In the genomic region with DNA sequence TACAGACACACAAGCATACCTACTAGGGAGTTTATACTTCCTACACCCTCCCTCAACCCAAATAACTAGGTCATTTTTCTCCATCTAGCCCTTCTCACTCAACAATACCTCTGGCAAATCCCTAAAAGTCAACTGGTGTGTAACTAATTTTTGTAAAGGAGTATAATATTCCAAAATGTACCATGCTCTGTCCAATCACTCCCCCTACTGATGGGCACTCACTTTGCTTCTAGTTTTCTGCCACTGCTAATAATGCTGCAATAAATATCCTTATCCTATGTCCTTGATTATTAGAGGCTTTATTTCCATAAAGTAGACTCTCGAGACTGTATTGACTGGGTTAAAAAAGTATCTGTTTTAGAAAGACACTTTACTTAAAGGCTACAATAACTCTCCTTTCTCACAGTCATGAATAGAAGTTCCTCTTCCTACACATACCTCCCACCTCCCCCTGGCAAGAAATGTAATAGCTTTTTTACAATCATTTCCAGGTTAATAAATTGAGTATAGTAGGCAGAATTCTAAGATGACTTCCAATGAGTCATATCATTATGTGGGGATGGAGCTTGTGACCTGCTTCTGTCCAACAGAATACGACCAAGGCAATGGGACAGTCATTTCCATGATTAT, we compare ENCODE assay signal across 8 cellular contexts. TPM values are rescaled to one million over a fixed set of nuclear protein-coding genes. Genes with fewer than 3 reads are reported as not detected.
DNase-seq lines count a peak whose midpoint lies in the region; ATAC-seq and TF ChIP-seq lines count a peak whose summit lies in the region.
"Had no signal": no experiment of that assay in that cellular context is flagged by ENCODE, and none has a peak within 500 bp of the region (broad histone marks: within the 10 kb centered on the region; RNA-seq: fewer than 3 reads in every experiment).

No MANE protein-coding gene starts in this region.

- no peaks in the 10 kb centered on the region for H4K20me1 ChIP-seq in neural cell (ENCODE audit: insufficient read depth)

- H3K9me2 ChIP-seq in neural cell (ENCODE audit: insufficient read depth, low read length) = no peaks in the 10 kb centered on the region

- no peaks in the 10 kb centered on the region for H3K9me3 ChIP-seq in neural cell (ENCODE audit: low read length)
- H3K9me3 ChIP-seq: SJSA1 had no signal

- H3K9ac ChIP-seq in neural cell (ENCODE audit: low read length) = no peak overlapping the region

- H3K4me3 ChIP-seq in LNCaP clone FGC (ENCODE audit: low read depth, low read length) (no peak overlapping the region), neural cell (ENCODE audit: low read length) (no peak overlapping the region)
- H3K4me3 ChIP-seq: SJSA1 had no signal

- TF ChIP-seq CTCF in LNCaP clone FGC (IDR thresholded peaks at IDR 0.05; ENCODE audit: control insufficient read depth, extremely low read depth, insufficient read depth) (peak; percentile 77), neural cell (IDR thresholded peaks at IDR 0.05; ENCODE audit: poor library complexity, severe bottlenecking) (peak; percentile 91)

- peak; percentile 94 for TF ChIP-seq RAD21 in neural cell (conservative IDR thresholded peaks at IDR 0.05)

- no peak for TF ChIP-seq EP300 in neural cell (conservative IDR thresholded peaks at IDR 0.05; ENCODE audit: poor library complexity, severe bottlenecking)

- DNase-seq in G401 (ENCODE audit: low spot score) (peak; percentile 19), LNCaP clone FGC (ENCODE audit: low read depth) (no peak), cerebellum (ENCODE audit: low spot score) (peak; percentile 7), MV-4-11 (lab: John Stamatoyannopoulos, UW) (no peak), UCSD-AML1 (lab: John Stamatoyannopoulos, UW; ENCODE audit: unreplicated experiment) (no peak)

- H3K79me2 ChIP-seq in neural cell (replicated peaks; ENCODE audit: insufficient read depth, low read length) = no peaks in the 10 kb centered on the region

- no peaks in the 10 kb centered on the region for H3K36me3 ChIP-seq in neural cell (ENCODE audit: insufficient read depth, low read length)

- H3K4me2 ChIP-seq in neural cell (ENCODE audit: low read length) = no peak overlapping the region

- ATAC-seq in HG03139 (IDR thresholded peaks at IDR 0.05; ENCODE audit: unreplicated experiment) = no peak

- in situ Hi-C loops in G401 (cut with HindIII; ENCODE audit: low sequenced_read_pairs) = no loop called here

- no peak overlapping the region for H2AFZ ChIP-seq in neural cell (ENCODE audit: low read depth, low read length)

- no peaks in the 10 kb centered on the region for H3F3A ChIP-seq in neural cell (ENCODE audit: insufficient read depth, low read length, poor library complexity, severe bottlenecking)

- no peaks in the 10 kb centered on the region for H3K27me3 ChIP-seq in neural cell (ENCODE audit: insufficient read depth, low read depth, low read length)
- H3K27me3 ChIP-seq: SJSA1 had no signal

- no peak overlapping the region for H3K27ac ChIP-seq in neural cell (ENCODE audit: low read length)
- H3K27ac ChIP-seq: SJSA1 had no signal

TF ChIP-seq in neural cell, 6 proteins besides CTCF, POLR2A, EP300 and RAD21:
- TF ChIP-seq EZH2 (IDR thresholded peaks at IDR 0.05; ENCODE audit: borderline replicate concordance, insufficient read depth, low read length, poor library complexity, severe bottlenecking) (no peak), SMC3 (conservative IDR thresholded peaks at IDR 0.05; ENCODE audit: poor library complexity) (peak; percentile 92), MXI1 (conservative IDR thresholded peaks at IDR 0.05; ENCODE audit: poor library complexity, severe bottlenecking) (no peak), POLR2AphosphoS5 (IDR thresholded peaks at IDR 0.05) (no peak), TAF1 (IDR thresholded peaks at IDR 0.05; ENCODE audit: low read depth) (no peak)
- TF ChIP-seq, protein P1, sequence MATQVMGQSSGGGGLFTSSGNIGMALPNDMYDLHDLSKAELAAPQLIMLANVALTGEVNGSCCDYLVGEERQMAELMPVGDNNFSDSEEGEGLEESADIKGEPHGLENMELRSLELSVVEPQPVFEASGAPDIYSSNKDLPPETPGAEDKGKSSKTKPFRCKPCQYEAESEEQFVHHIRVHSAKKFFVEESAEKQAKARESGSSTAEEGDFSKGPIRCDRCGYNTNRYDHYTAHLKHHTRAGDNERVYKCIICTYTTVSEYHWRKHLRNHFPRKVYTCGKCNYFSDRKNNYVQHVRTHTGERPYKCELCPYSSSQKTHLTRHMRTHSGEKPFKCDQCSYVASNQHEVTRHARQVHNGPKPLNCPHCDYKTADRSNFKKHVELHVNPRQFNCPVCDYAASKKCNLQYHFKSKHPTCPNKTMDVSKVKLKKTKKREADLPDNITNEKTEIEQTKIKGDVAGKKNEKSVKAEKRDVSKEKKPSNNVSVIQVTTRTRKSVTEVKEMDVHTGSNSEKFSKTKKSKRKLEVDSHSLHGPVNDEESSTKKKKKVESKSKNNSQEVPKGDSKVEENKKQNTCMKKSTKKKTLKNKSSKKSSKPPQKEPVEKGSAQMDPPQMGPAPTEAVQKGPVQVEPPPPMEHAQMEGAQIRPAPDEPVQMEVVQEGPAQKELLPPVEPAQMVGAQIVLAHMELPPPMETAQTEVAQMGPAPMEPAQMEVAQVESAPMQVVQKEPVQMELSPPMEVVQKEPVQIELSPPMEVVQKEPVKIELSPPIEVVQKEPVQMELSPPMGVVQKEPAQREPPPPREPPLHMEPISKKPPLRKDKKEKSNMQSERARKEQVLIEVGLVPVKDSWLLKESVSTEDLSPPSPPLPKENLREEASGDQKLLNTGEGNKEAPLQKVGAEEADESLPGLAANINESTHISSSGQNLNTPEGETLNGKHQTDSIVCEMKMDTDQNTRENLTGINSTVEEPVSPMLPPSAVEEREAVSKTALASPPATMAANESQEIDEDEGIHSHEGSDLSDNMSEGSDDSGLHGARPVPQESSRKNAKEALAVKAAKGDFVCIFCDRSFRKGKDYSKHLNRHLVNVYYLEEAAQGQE (IDR thresholded peaks at IDR 0.05; ENCODE audit: borderline replicate concordance) = no peak
TF ChIP-seq in neural cell: peak in this region for 1.

RNA-seq across cellular contexts. Expression of a gene that starts 30.0 kb away (rescaled TPM):
- 28.9 and 32.0 TPM in 2 replicates for total RNA-seq in G401 (2014; rRNA removed; shearing (Covaris generic))
- 15.7 TPM for total RNA-seq in cerebellum
- polyA plus RNA-seq in neural cell = 7.4 and 14.3 TPM in 2 replicates
- polyA minus RNA-seq in neural cell = 11.4 and 18.4 TPM in 2 replicates

Comparison
In these comparisons a context has a peak if more than half of its experiments do, and no peak if none do; other contexts are left out.
1. DNase-seq: peak in G401 (single experiment) and cerebellum (single experiment); none in LNCaP clone FGC (single experiment), MV-4-11 (single experiment) and UCSD-AML1 (single experiment).